Comparison of ENCODE assay signal across 11 cellular contexts in genomic region chr12:110338754-110339153, GRCh38. TPM values are rescaled to one million over a fixed set of nuclear protein-coding genes. Genes with fewer than 3 reads are reported as not detected.
DNase-seq lines count a peak whose midpoint lies in the region; ATAC-seq and TF ChIP-seq lines count a peak whose summit lies in the region.
"Had no signal": no experiment of that assay in that cellular context is flagged by ENCODE, and none has a peak within 500 bp of the region (broad histone marks: within the 10 kb centered on the region; RNA-seq: fewer than 3 reads in every experiment).

No MANE protein-coding gene starts in this region.

- no peaks in the 10 kb centered on the region for H3K27me3 ChIP-seq in CD4-positive, alpha-beta memory T cell (ENCODE audit: insufficient read depth, low read length)
- H3K27me3 ChIP-seq: ascending aorta, vagina had no signal

- DNase-seq in CD4-positive, alpha-beta memory T cell = no peak
- no peak for DNase-seq in GM13977 (ENCODE audit: low spot score)
- no peak for DNase-seq in T-helper 17 cell
- peak; percentile 16 for DNase-seq in left kidney (ENCODE audit: low read depth, low spot score)
- DNase-seq in activated naive CD4-positive, alpha-beta T cell treated with Interleukin-2 at 50 U/mL for 16 hours = no peak
- DNase-seq in SKM-1 (lab: John Stamatoyannopoulos, UW; ENCODE audit: unreplicated experiment) = no peak
- no peak for DNase-seq in NCI-H1436 (lab: John Stamatoyannopoulos, UW)
- DNase-seq: stimulated activated CD4-positive, alpha-beta T cell treated with anti-CD3 and anti-CD28 coated beads, Interleukin-12 subunit alpha, Interleukin-12 subunit beta, amount 100 ng/mL, for 4 hours had no signal

- ATAC-seq in T-helper 17 cell = no peak
- ATAC-seq in HG02759 (IDR thresholded peaks at IDR 0.05; ENCODE audit: unreplicated experiment) = no peak

- H3K4me1 ChIP-seq in CD4-positive, alpha-beta memory T cell (ENCODE audit: insufficient read depth, low read length) = no peaks in the 10 kb centered on the region
- H3K4me1 ChIP-seq: ascending aorta had no signal

- intact Hi-C loops in CD4-positive, alpha-beta memory T cell (cut with micrococcal nuclease) = no loop called here

- no peak overlapping the region for H3K4me3 Mint-ChIP-seq in CD4-positive, alpha-beta memory T cell
- no peak overlapping the region for H3K4me3 Mint-ChIP-seq in T-helper 17 cell

- in situ Hi-C loops in GM13977 (cut with MboI; ENCODE audit: low pct_unique_long_range_greater_than_20kb, low sequenced_read_pairs, unreplicated experiment) = no loop called here

- H3K27ac Mint-ChIP-seq in CD4-positive, alpha-beta memory T cell = peak overlapping the region in 6 of 7 donors; percentile 9 to 60 (median 58)
- peak overlapping the region; percentile 2 for H3K27ac Mint-ChIP-seq in T-helper 17 cell

- peaks cover 70 to 94% of the 10 kb centered on the region in 2 donors for H3K36me3 Mint-ChIP-seq in CD4-positive, alpha-beta memory T cell
- H3K36me3 Mint-ChIP-seq in T-helper 17 cell (ENCODE audit: low read depth) = peaks cover 17% of the 10 kb centered on the region

- no peak overlapping the region for H3K27ac ChIP-seq in CD4-positive, alpha-beta memory T cell (ENCODE audit: low read depth, low read length)
- H3K27ac ChIP-seq: ascending aorta, vagina had no signal

- H3K9me3 ChIP-seq in CD4-positive, alpha-beta memory T cell (ENCODE audit: control insufficient read depth in 1 of 2, low read length in 2 of 2) = no peaks in the 10 kb centered on the region
- H3K9me3 ChIP-seq in T-helper 17 cell (ENCODE audit: control insufficient read depth, low read length, poor library complexity, severe bottlenecking) = no peaks in the 10 kb centered on the region
- H3K9me3 ChIP-seq: ascending aorta, vagina had no signal

- POLR2A ChIA-PET in CD4-positive, alpha-beta memory T cell (lab: Charles Lee; ENCODE audit: partially characterized antibody) = no interaction called here

- H3K4me3 ChIP-seq in CD4-positive, alpha-beta memory T cell (ENCODE audit: low read length in 2 of 2) = no peak overlapping the region
- H3K4me3 ChIP-seq: ascending aorta, vagina had no signal

- peaks cover 0 to 3% (median 0%) of the 10 kb centered on the region in 4 donors for H3K4me1 Mint-ChIP-seq in CD4-positive, alpha-beta memory T cell
- peaks cover 14% of the 10 kb centered on the region for H3K4me1 Mint-ChIP-seq in T-helper 17 cell

- TF ChIP-seq CTCF in GM13977 (IDR thresholded peaks at IDR 0.05; ENCODE audit: extremely low read depth, insufficient read depth, missing control alignments) = peak; percentile 18

- no peaks in the 10 kb centered on the region for H3K27me3 Mint-ChIP-seq in CD4-positive, alpha-beta memory T cell
- H3K27me3 Mint-ChIP-seq in T-helper 17 cell = no peaks in the 10 kb centered on the region

- CTCF ChIA-PET in CD4-positive, alpha-beta memory T cell (lab: Charles Lee; ENCODE audit: partially characterized antibody) = no interaction called here

- H3K9me3 Mint-ChIP-seq in CD4-positive, alpha-beta memory T cell = no peaks in the 10 kb centered on the region

- peaks cover 95% of the 10 kb centered on the region for H3K36me3 ChIP-seq in CD4-positive, alpha-beta memory T cell (ENCODE audit: insufficient read depth, low read length)

RNA-seq across cellular contexts. Expression of gene ATP2A2, which starts 57.7 kb away (rescaled TPM):
- total RNA-seq in CD4-positive, alpha-beta memory T cell = 10 to 100 TPM; 90.4 to 91.0 TPM
- 1 to 10 TPM; 1.8 to 5.5 TPM for polyA plus RNA-seq in CD4-positive, alpha-beta memory T cell
- 100 to 1,000 TPM; 109 to 116 TPM for total RNA-seq in T-helper 17 cell
